In the genomic region with DNA sequence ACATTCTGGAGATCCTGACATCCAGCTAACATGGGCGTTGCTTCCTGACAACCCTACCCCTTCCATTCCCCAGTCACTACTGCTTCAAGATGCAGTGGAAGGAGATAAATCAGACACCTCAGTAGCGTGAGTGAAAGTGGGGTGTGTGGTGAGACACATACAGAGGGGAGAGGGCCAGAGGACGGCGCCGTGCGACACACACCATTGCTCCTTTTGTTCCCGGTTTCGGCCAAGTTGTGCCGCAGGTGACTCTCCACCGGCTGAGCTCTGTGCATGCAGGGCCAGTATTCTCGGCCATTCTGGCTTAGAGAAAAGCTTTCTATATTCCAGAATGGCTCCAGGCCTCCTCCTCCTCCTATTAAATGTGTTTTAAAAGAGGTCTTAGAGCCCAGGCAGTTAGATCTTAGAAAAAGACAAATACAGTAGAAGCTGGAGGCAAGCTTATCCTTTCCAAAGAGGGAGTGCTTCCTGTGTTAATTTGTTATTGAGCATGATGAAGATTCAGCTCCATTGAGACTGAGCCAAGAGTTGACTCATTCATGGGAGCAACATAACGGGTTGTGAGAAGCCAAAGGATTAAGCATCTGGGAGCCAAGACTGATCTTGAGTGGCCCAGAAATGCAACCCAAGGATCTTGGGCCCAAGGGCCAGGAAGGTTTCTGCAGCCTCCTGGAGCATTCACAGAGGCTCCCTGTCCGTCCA, we compare ENCODE assay signal across 18 cellular contexts. TPM values are rescaled to one million over a fixed set of nuclear protein-coding genes. Genes with fewer than 3 reads are reported as not detected.
DNase-seq lines count a peak whose midpoint lies in the region; ATAC-seq lines count a peak whose summit lies in the region.
"Had no signal": no experiment of that assay in that cellular context is flagged by ENCODE, and none has a peak within 500 bp of the region (broad histone marks: within the 10 kb centered on the region; RNA-seq: fewer than 3 reads in every experiment).

No MANE protein-coding gene starts in this region.

- H3K27me3 Mint-ChIP-seq in activated T-helper 17 cell treated with anti-CD3 and anti-CD28 coated beads, Interleukin-2, amount 50 U/mL, for 72 hours, result no peaks in the 10 kb centered on the region
- H3K27me3 Mint-ChIP-seq: activated CD4-positive, alpha-beta memory T cell treated with anti-CD3 and anti-CD28 coated beads for 36 hours; dendritic cell treated with granulocyte-macrophage colony-stimulating factor and Interleukin-4, amounts not matched to agents 40 ng/mL and 50 ng/mL, for 4 days; T-helper 17 cell had no signal

- H3K27me3 ChIP-seq in Karpas-422 (ENCODE audit: low read length), result no peaks in the 10 kb centered on the region
- H3K27me3 ChIP-seq: ovary had no signal

- no peaks in the 10 kb centered on the region for H3K4me1 Mint-ChIP-seq in activated T-helper 17 cell treated with anti-CD3 and anti-CD28 coated beads, Interleukin-2, amount 50 U/mL, for 72 hours
- H3K4me1 Mint-ChIP-seq: memory B cell, T-helper 17 cell had no signal

- H3K36me3 ChIP-seq in Karpas-422 (ENCODE audit: insufficient read depth, low read length), result no peaks in the 10 kb centered on the region
- H3K36me3 ChIP-seq: ovary had no signal

- peak; percentile 55 for DNase-seq in A172 (ENCODE audit: low spot score)
- peak; percentile 18 for DNase-seq in LHCN-M2 (ENCODE audit: low read depth)
- DNase-seq in cerebellum (ENCODE audit: low spot score), result peak; percentile 74
- peak; percentile 34 for DNase-seq in inferior parietal cortex (ENCODE audit: extremely low spot score)
- no peak for DNase-seq in Karpas-422
- DNase-seq in islet precursor cell, result no peak
- DNase-seq: activated CD4-positive, alpha-beta memory T cell treated with anti-CD3 and anti-CD28 coated beads for 36 hours; activated naive CD4-positive, alpha-beta T cell; DMS 273 treated with DMSO at 0.1 percent for 48 hours; ovary; stimulated activated CD4-positive, alpha-beta T cell treated with anti-CD3 and anti-CD28 coated beads, Interleukin-4, amount 100 ng/mL, for 1 hour; stimulated activated naive CD4-positive, alpha-beta T cell; T-helper 17 cell had no signal

- no peak for ATAC-seq in GM18858 (IDR thresholded peaks at IDR 0.05; ENCODE audit: unreplicated experiment)
- ATAC-seq in activated T-helper 17 cell treated with anti-CD3 and anti-CD28 coated beads, Interleukin-2, amount 50 U/mL, for 72 hours (replicated peaks), result no peak
- ATAC-seq: GM12878, T-helper 17 cell had no signal

- H3K4me2 ChIP-seq in Karpas-422 (ENCODE audit: low read depth, low read length, poor library complexity, severe bottlenecking), result no peak overlapping the region

- no peak overlapping the region for H3K4me3 Mint-ChIP-seq in activated T-helper 17 cell treated with anti-CD3 and anti-CD28 coated beads, Interleukin-2, amount 50 U/mL, for 72 hours
- H3K4me3 Mint-ChIP-seq: activated CD4-positive, alpha-beta memory T cell treated with anti-CD3 and anti-CD28 coated beads for 36 hours; dendritic cell treated with granulocyte-macrophage colony-stimulating factor and Interleukin-4, amounts not matched to agents 40 ng/mL and 50 ng/mL, for 4 days; memory B cell; T-helper 17 cell had no signal

- no peaks in the 10 kb centered on the region for H3K4me1 ChIP-seq in Karpas-422 (ENCODE audit: low read length)

- no peaks in the 10 kb centered on the region for H3K36me3 Mint-ChIP-seq in activated T-helper 17 cell treated with anti-CD3 and anti-CD28 coated beads, Interleukin-2, amount 50 U/mL, for 72 hours (ENCODE audit: low read depth)
- H3K36me3 Mint-ChIP-seq: activated CD4-positive, alpha-beta memory T cell treated with anti-CD3 and anti-CD28 coated beads for 36 hours; memory B cell had no signal

- no peaks in the 10 kb centered on the region for H3K9me3 ChIP-seq in Karpas-422 (ENCODE audit: low read length)
- H3K9me3 ChIP-seq: ovary had no signal

- H3K9ac ChIP-seq in Karpas-422 (ENCODE audit: low read length), result no peak overlapping the region

- no peaks in the 10 kb centered on the region for H3K9me2 ChIP-seq in Karpas-422 (replicated peaks; ENCODE audit: insufficient read depth, low read length)

- H3K27ac Mint-ChIP-seq in activated T-helper 17 cell treated with anti-CD3 and anti-CD28 coated beads, Interleukin-2, amount 50 U/mL, for 72 hours, result no peak overlapping the region
- H3K27ac Mint-ChIP-seq: activated CD4-positive, alpha-beta memory T cell treated with anti-CD3 and anti-CD28 coated beads for 36 hours; dendritic cell treated with granulocyte-macrophage colony-stimulating factor and Interleukin-4, amounts not matched to agents 40 ng/mL and 50 ng/mL, for 4 days; memory B cell; T-helper 17 cell had no signal

- no peaks in the 10 kb centered on the region for H3K79me2 ChIP-seq in Karpas-422 (ENCODE audit: low read length)

- H3K9me3 Mint-ChIP-seq in activated T-helper 17 cell treated with anti-CD3 and anti-CD28 coated beads, Interleukin-2, amount 50 U/mL, for 72 hours, result no peaks in the 10 kb centered on the region
- H3K9me3 Mint-ChIP-seq: activated CD4-positive, alpha-beta memory T cell treated with anti-CD3 and anti-CD28 coated beads for 36 hours; dendritic cell treated with granulocyte-macrophage colony-stimulating factor and Interleukin-4, amounts not matched to agents 40 ng/mL and 50 ng/mL, for 4 days; memory B cell had no signal

- no peak overlapping the region for H3K4me3 ChIP-seq in Karpas-422 (ENCODE audit: low read length)
- H3K4me3 ChIP-seq: GM12878, ovary had no signal

- H2AFZ ChIP-seq in Karpas-422 (ENCODE audit: low read length), result no peak overlapping the region

- no peak overlapping the region for H3K27ac ChIP-seq in Karpas-422 (ENCODE audit: low read length)
- H3K27ac ChIP-seq: ovary had no signal

- H4K20me1 ChIP-seq in Karpas-422 (ENCODE audit: insufficient read depth, low read depth, low read length), result no peaks in the 10 kb centered on the region

RNA-seq across cellular contexts. Expression of a gene that starts 42.1 kb away (rescaled TPM):
- total RNA-seq in A172 (2014; rRNA removed; shearing (Covaris generic)), result not detected in 2 replicates
- total RNA-seq in LHCN-M2 (2014; rRNA removed) (not detected in 2 replicates), cerebellum (23.5 TPM)
- 0.17 TPM for polyA plus RNA-seq in LHCN-M2 (2012)
- not detected in 2 replicates for total RNA-seq in Karpas-422 (2014; rRNA removed; shearing (Covaris generic); ENCODE audit: low replicate concordance)
- total RNA-seq in activated T-helper 17 cell treated with anti-CD3 and anti-CD28 coated beads, Interleukin-2, amount 50 U/mL, for 72 hours, result 1 to 10 TPM in 1 of 2 donors, under 1 TPM in 1; 0.95 to 6.9 TPM

Comparison
In these comparisons a context has a peak if more than half of its experiments do, and no peak if none do; other contexts are left out.
1. DNase-seq: peak in A172 (single experiment), LHCN-M2 (single experiment), cerebellum (single experiment) and inferior parietal cortex (single experiment); none in Karpas-422 (single experiment) and islet precursor cell (single experiment).